ENCODE assay signal across 26 cellular contexts in the genomic region with DNA sequence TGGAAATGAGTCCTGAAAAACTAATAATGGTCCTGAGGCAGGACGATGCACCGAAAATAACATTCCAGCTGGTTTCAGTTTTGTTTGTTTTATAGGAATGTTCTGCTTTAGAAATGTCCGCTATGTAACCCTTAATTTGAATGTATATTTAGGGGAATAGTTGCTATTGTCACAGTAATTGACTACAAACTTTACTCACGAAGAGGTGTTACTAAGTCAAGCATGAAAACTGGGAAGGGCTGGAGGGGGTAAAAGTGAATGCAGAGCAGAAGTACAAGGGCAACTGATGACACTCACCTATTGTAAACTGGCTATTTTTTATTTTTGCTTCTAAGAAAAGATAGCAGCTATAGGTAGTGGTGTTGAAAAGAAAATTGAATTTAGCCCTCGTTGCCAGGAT.
"Had no signal": no experiment of that assay in that cellular context is flagged by ENCODE, and none has a peak within 500 bp of the region (broad histone marks: within the 10 kb centered on the region; RNA-seq: fewer than 3 reads in every experiment).

No MANE protein-coding gene starts in this region.

- DNase-seq: activated CD4-positive, alpha-beta T cell treated with anti-CD3 and anti-CD28 coated beads for 4 hours; activated CD4-positive, alpha-beta T cell treated with anti-CD3 and anti-CD28 coated beads, Interleukin-2, amount 50 U/mL, for 4 hours; activated naive CD4-positive, alpha-beta T cell; activated naive CD8-positive, alpha-beta T cell treated with anti-CD3 and anti-CD28 coated beads for 36 hours; activated T-cell treated with anti-CD3 and anti-CD28 coated beads for 4 hours; activated T-cell treated with anti-CD3 and anti-CD28 coated beads, Interleukin-2, amount 50 U/mL, for 72 hours; brain microvascular endothelial cell; dorsolateral prefrontal cortex; esophagus squamous epithelium; midbrain; naive thymus-derived CD4-positive, alpha-beta T cell; occipital lobe; stimulated activated CD4-positive, alpha-beta T cell treated with anti-CD3 and anti-CD28 coated beads, Interleukin-15, amount 100 ng/mL, for 24 hours; stimulated activated CD4-positive, alpha-beta T cell treated with anti-CD3 and anti-CD28 coated beads, Interleukin-2, amount 100 ng/mL, for 24 hours; stimulated activated naive CD4-positive, alpha-beta T cell; tibial artery; upper lobe of right lung had no signal

- FAIRE-seq: astrocyte, frontal cortex had no signal

- H3K4me1 ChIP-seq: esophagus squamous epithelium, parathyroid adenoma, right atrium auricular region, suprapubic skin, tibial artery, upper lobe of right lung had no signal

- H3K9me3 Mint-ChIP-seq: neural crest cell had no signal

- H3K4me3 Mint-ChIP-seq: activated naive CD8-positive, alpha-beta T cell treated with anti-CD3 and anti-CD28 coated beads for 36 hours; activated T-cell treated with anti-CD3 and anti-CD28 coated beads, Interleukin-2, amount 50 U/mL, for 72 hours; memory B cell; naive thymus-derived CD4-positive, alpha-beta T cell; neural crest cell had no signal

- H3K4me3 ChIP-seq: coronary artery, dorsolateral prefrontal cortex, esophagus squamous epithelium, right atrium auricular region, suprapubic skin, tibial artery, upper lobe of right lung had no signal

- H3K36me3 Mint-ChIP-seq: activated naive CD8-positive, alpha-beta T cell treated with anti-CD3 and anti-CD28 coated beads for 36 hours; memory B cell; naive thymus-derived CD4-positive, alpha-beta T cell had no signal

- H2AFZ ChIP-seq: parathyroid adenoma had no signal

- H3K27ac ChIP-seq: brain microvascular endothelial cell, coronary artery, dorsolateral prefrontal cortex, epithelial cell of prostate, esophagus squamous epithelium, parathyroid adenoma, right atrium auricular region, suprapubic skin, tibial artery, upper lobe of right lung had no signal

- H3K4me1 Mint-ChIP-seq: activated naive CD8-positive, alpha-beta T cell treated with anti-CD3 and anti-CD28 coated beads for 36 hours; memory B cell; naive thymus-derived CD4-positive, alpha-beta T cell had no signal

- H3K27me3 ChIP-seq: brain microvascular endothelial cell, dorsolateral prefrontal cortex, esophagus squamous epithelium, right atrium auricular region, suprapubic skin, tibial artery, upper lobe of right lung had no signal

- ATAC-seq: activated T-cell treated with anti-CD3 and anti-CD28 coated beads, Interleukin-2, amount 50 U/mL, for 72 hours; naive thymus-derived CD4-positive, alpha-beta T cell; upper lobe of right lung had no signal

- H3K79me2 ChIP-seq: parathyroid adenoma had no signal

- H3K9ac ChIP-seq: parathyroid adenoma had no signal

- H3K9me3 ChIP-seq: esophagus squamous epithelium, right atrium auricular region, suprapubic skin, tibial artery, upper lobe of right lung had no signal

- H3K27me3 Mint-ChIP-seq: activated naive CD8-positive, alpha-beta T cell treated with anti-CD3 and anti-CD28 coated beads for 36 hours; memory B cell; naive thymus-derived CD4-positive, alpha-beta T cell had no signal

- H3K36me3 ChIP-seq: brain microvascular endothelial cell, esophagus squamous epithelium, right atrium auricular region, suprapubic skin, tibial artery, upper lobe of right lung had no signal

- H3K27ac Mint-ChIP-seq: activated naive CD8-positive, alpha-beta T cell treated with anti-CD3 and anti-CD28 coated beads for 36 hours; activated T-cell treated with anti-CD3 and anti-CD28 coated beads, Interleukin-2, amount 50 U/mL, for 72 hours; memory B cell; naive thymus-derived CD4-positive, alpha-beta T cell had no signal
